In genomic region chr4:185290656-185291055, GRCh38 we compare ENCODE assay signal across 31 cellular contexts.
"Had no signal": no experiment of that assay in that cellular context is flagged by ENCODE, and none has a peak within 500 bp of the region (broad histone marks: within the 10 kb centered on the region; RNA-seq: fewer than 3 reads in every experiment).

No MANE protein-coding gene starts in this region.

- H3K4me1 Mint-ChIP-seq: activated CD4-positive, alpha-beta T cell treated with anti-CD3 and anti-CD28 coated beads, Interleukin-2, amount 10 ng/mL, durations not matched to agents 24 days and 14 days; activated naive CD4-positive, alpha-beta T cell treated with anti-CD3 and anti-CD28 coated beads, Interleukin-2, amount 50 U/mL, for 24 hours; activated naive CD8-positive, alpha-beta T cell treated with anti-CD3 and anti-CD28 coated beads, Interleukin-2, amount 10 ng/mL, durations not matched to agents 7 days and 5 days had no signal

- H3K36me3 ChIP-seq: MG63, SJCRH30 had no signal

- H3K4me1 ChIP-seq: SJCRH30 had no signal

- H3K4me2 ChIP-seq: SK-N-SH had no signal

- FAIRE-seq: TTC549 had no signal

- DNase-seq: activated CD4-positive, alpha-beta T cell treated with anti-CD3 and anti-CD28 coated beads, Interleukin-2, amount 10 ng/mL, durations not matched to agents 24 days and 14 days; activated CD4-positive, alpha-beta T cell treated with anti-CD3 and anti-CD28 coated beads, Interleukin-2, amount 50 U/mL, for 4 hours; activated CD8-positive, alpha-beta T cell treated with anti-CD3 and anti-CD28 coated beads for 36 hours; activated gamma-delta T cell; activated naive CD4-positive, alpha-beta T cell treated with Interleukin-2 at 50 U/mL for 16 hours; activated naive CD8-positive, alpha-beta T cell treated with anti-CD3 and anti-CD28 coated beads, Interleukin-2, amount 10 ng/mL, durations not matched to agents 7 days and 5 days; activated T-cell treated with anti-CD3 and anti-CD28 coated beads, Interleukin-2, amount 50 U/mL, for 1 hour; amygdala; Kasumi-1; KG1; MG63; NCI-H1048; NCI-H1105 treated with DMSO at 0.1 percent for 48 hours; NCI-H1436; NCI-H1694; NCI-H1930; NCI-H2081 treated with DMSO at 0.1 percent for 48 hours; NCI-H226; NCI-H446 treated with DMSO at 0.1 percent for 48 hours; NCI-H524; NCI-H69; SHP77; SJCRH30; SK-N-SH had no signal

- H3K27me3 Mint-ChIP-seq: activated CD4-positive, alpha-beta T cell treated with anti-CD3 and anti-CD28 coated beads, Interleukin-2, amount 10 ng/mL, durations not matched to agents 24 days and 14 days; activated CD8-positive, alpha-beta T cell treated with anti-CD3 and anti-CD28 coated beads for 36 hours; activated naive CD4-positive, alpha-beta T cell treated with anti-CD3 and anti-CD28 coated beads, Interleukin-2, amount 50 U/mL, for 24 hours; activated naive CD8-positive, alpha-beta T cell treated with anti-CD3 and anti-CD28 coated beads, Interleukin-2, amount 10 ng/mL, durations not matched to agents 7 days and 5 days had no signal

- H3K4me3 Mint-ChIP-seq: activated CD4-positive, alpha-beta T cell treated with anti-CD3 and anti-CD28 coated beads, Interleukin-2, amount 10 ng/mL, durations not matched to agents 24 days and 14 days; activated CD8-positive, alpha-beta T cell treated with anti-CD3 and anti-CD28 coated beads for 36 hours; activated naive CD4-positive, alpha-beta T cell treated with anti-CD3 and anti-CD28 coated beads, Interleukin-2, amount 50 U/mL, for 24 hours; activated naive CD8-positive, alpha-beta T cell treated with anti-CD3 and anti-CD28 coated beads, Interleukin-2, amount 10 ng/mL, durations not matched to agents 7 days and 5 days; T-helper 1 cell treated with Interleukin-12 subunit alpha and Interleukin-12 subunit beta and Interleukin-4 antibody, amounts not matched to agents 30 μg/mL and 1 μg/mL, for 36 hours; T-helper 2 cell treated with Interferon-gamma antibody and Interleukin-4, amounts not matched to agents 5 μg/mL and 100 μg/mL, for 36 hours had no signal

- H3K9ac ChIP-seq: SK-N-SH had no signal

- H3K4me3 ChIP-seq: MG63, SJCRH30 had no signal

- H3K27me3 ChIP-seq: ascending aorta, MG63, SJCRH30 had no signal

- H3K27ac ChIP-seq: SJCRH30 had no signal

- H3K27ac Mint-ChIP-seq: activated CD4-positive, alpha-beta T cell treated with anti-CD3 and anti-CD28 coated beads, Interleukin-2, amount 10 ng/mL, durations not matched to agents 24 days and 14 days; activated CD8-positive, alpha-beta T cell treated with anti-CD3 and anti-CD28 coated beads for 36 hours; activated naive CD4-positive, alpha-beta T cell treated with anti-CD3 and anti-CD28 coated beads, Interleukin-2, amount 50 U/mL, for 24 hours; activated naive CD8-positive, alpha-beta T cell treated with anti-CD3 and anti-CD28 coated beads, Interleukin-2, amount 10 ng/mL, durations not matched to agents 7 days and 5 days; activated T-helper 2 cell treated with anti-CD3 and anti-CD28 coated beads, Interferon-gamma antibody, Interleukin-2, Interleukin-4, amounts not matched to agents 10 μg/mL and 5 μg/mL and 100 μg/mL, durations not matched to agents 14 hours and 24 hours and 36 hours; T-helper 1 cell treated with Interleukin-12 subunit alpha and Interleukin-12 subunit beta and Interleukin-4 antibody, amounts not matched to agents 30 μg/mL and 1 μg/mL, for 36 hours; T-helper 2 cell treated with Interferon-gamma antibody and Interleukin-4, amounts not matched to agents 5 μg/mL and 100 μg/mL, for 36 hours had no signal

- ATAC-seq: activated CD8-positive, alpha-beta T cell treated with anti-CD3 and anti-CD28 coated beads for 36 hours; Panc1 had no signal

- H3K9me3 Mint-ChIP-seq: activated CD4-positive, alpha-beta T cell treated with anti-CD3 and anti-CD28 coated beads, Interleukin-2, amount 10 ng/mL, durations not matched to agents 24 days and 14 days; activated naive CD4-positive, alpha-beta T cell treated with anti-CD3 and anti-CD28 coated beads, Interleukin-2, amount 50 U/mL, for 24 hours; activated naive CD8-positive, alpha-beta T cell treated with anti-CD3 and anti-CD28 coated beads, Interleukin-2, amount 10 ng/mL, durations not matched to agents 7 days and 5 days; activated T-helper 2 cell treated with anti-CD3 and anti-CD28 coated beads, Interferon-gamma antibody, Interleukin-2, Interleukin-4, amounts not matched to agents 10 μg/mL and 5 μg/mL and 100 μg/mL, durations not matched to agents 14 hours and 24 hours and 36 hours; T-helper 1 cell treated with Interleukin-12 subunit alpha and Interleukin-12 subunit beta and Interleukin-4 antibody, amounts not matched to agents 30 μg/mL and 1 μg/mL, for 36 hours; T-helper 2 cell treated with Interferon-gamma antibody and Interleukin-4, amounts not matched to agents 5 μg/mL and 100 μg/mL, for 36 hours had no signal

- H3K9me3 ChIP-seq: ascending aorta, MG63, SJCRH30, SK-N-SH had no signal
